In the genomic region with DNA sequence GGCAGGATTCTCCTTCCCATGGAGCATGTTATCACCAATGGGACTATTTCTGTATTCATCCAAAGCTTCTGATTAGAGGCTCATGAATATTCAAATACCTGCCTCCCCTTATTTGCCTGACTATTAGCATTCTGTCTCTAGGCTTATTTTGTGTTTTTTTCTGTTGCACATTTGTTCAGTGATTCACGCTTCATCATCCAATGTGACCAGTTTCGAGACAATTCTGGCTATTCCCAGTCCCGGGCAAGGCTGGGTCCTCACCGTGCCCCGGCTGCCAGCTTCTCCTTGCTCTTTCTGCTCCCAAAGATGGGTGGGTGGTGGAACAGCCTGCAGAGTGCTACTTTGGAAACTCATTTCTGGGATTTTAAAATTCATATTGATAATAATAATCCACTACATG, we compare ENCODE assay signal across 23 cellular contexts.
DNase-seq lines count a peak whose midpoint lies in the region; TF ChIP-seq lines count a peak whose summit lies in the region.
"Had no signal": no experiment of that assay in that cellular context is flagged by ENCODE, and none has a peak within 500 bp of the region (broad histone marks: within the 10 kb centered on the region; RNA-seq: fewer than 3 reads in every experiment).

No MANE protein-coding gene starts in this region.

- H3K4me2 ChIP-seq in mammary epithelial cell (ENCODE audit: insufficient read depth, low read depth, low read length): no peak overlapping the region
- H3K4me2 ChIP-seq: neural progenitor cell had no signal

- no peak overlapping the region for H3K9ac ChIP-seq in mammary epithelial cell (ENCODE audit: insufficient read depth, low read length)
- H3K9ac ChIP-seq: neural progenitor cell had no signal

- H3K9me3 ChIP-seq in mammary epithelial cell (replicated peaks; ENCODE audit: insufficient read depth, low read length) (peaks cover 7% of the 10 kb centered on the region), breast epithelium (peaks cover 0 to 11% of the 10 kb centered on the region in 2 donors)
- H3K9me3 ChIP-seq: Peyer's patch, psoas muscle, thyroid gland, vagina had no signal

- in situ Hi-C loops in mammary epithelial cell (cut with MboI; ENCODE audit: low sequenced_read_pairs in 2 of 2): no loop called here

- no TSS peak for BruUV-seq in mammary epithelial cell (replicated peaks; lab: Mats Ljungman, UMichigan)

- intact Hi-C loops in mammary epithelial cell (cut with micrococcal nuclease) (no loop called here), breast epithelium (cut with DNase I; ENCODE audit: low total_unique reads) (loop anchor here (5.0 kb wide), 1 partner anchor 332 kb away; no protein-coding TSS in a partner anchor)

- no peak overlapping the region for H3K4me3 ChIP-seq in mammary epithelial cell (replicated peaks in 1 of 3; ENCODE audit: insufficient read depth in 1 of 3, low read depth in 2 of 3, low read length in 3 of 3)
- H3K4me3 ChIP-seq in breast epithelium: no peak overlapping the region
- H3K4me3 ChIP-seq: GM12878, neural progenitor cell, Peyer's patch, psoas muscle, thyroid gland, vagina had no signal

- 85% methylated on average over 5 of the region's 5 CpGs for WGBS in mammary epithelial cell (ENCODE audit: low coverage, missing lambda C conversion rate)

- TF ChIP-seq POLR2A in breast epithelium (IDR thresholded peaks at IDR 0.05): no peak

- H4K20me1 ChIP-seq in mammary epithelial cell (ENCODE audit: insufficient read depth, low read length): no peaks in the 10 kb centered on the region

- no peak overlapping the region for H2AFZ ChIP-seq in mammary epithelial cell (ENCODE audit: low read depth, low read length)
- H2AFZ ChIP-seq: neural progenitor cell had no signal

- H3K27me3 ChIP-seq in mammary epithelial cell (ENCODE audit: insufficient read depth, low read length): no peaks in the 10 kb centered on the region
- no peaks in the 10 kb centered on the region for H3K27me3 ChIP-seq in breast epithelium
- H3K27me3 ChIP-seq: neural progenitor cell, Peyer's patch, thyroid gland, vagina had no signal

- H3K36me3 ChIP-seq in mammary epithelial cell (ENCODE audit: insufficient read depth, low read length) (no peaks in the 10 kb centered on the region), breast epithelium (no peaks in the 10 kb centered on the region)
- H3K36me3 ChIP-seq: neural progenitor cell, Peyer's patch, thyroid gland, vagina had no signal

- H3K4me1 ChIP-seq in mammary epithelial cell (ENCODE audit: insufficient read depth, low read length) (no peaks in the 10 kb centered on the region), breast epithelium (no peaks in the 10 kb centered on the region)
- H3K4me1 ChIP-seq: neural progenitor cell, Peyer's patch, psoas muscle, thyroid gland, vagina had no signal

- DNase-seq in mammary epithelial cell (peak; percentile 7), breast epithelium (ENCODE audit: low spot score in 2 of 2) (no peak), caudate nucleus (lab: John Stamatoyannopoulos, UW) (peak in 44 of 61 donors; percentile 1 to 77 (median 22)), medulla oblongata (ENCODE audit: extremely low spot score) (peak; percentile 66), NCI-H1436 treated with DMSO at 0.1 percent for 48 hours (lab: John Stamatoyannopoulos, UW) (no peak), NCI-H1930 (lab: John Stamatoyannopoulos, UW) (no peak), KG1 (lab: John Stamatoyannopoulos, UW) (no peak), SKM-1 treated with dmso at 0.1 percent for 144 hours (lab: John Stamatoyannopoulos, UW; ENCODE audit: unreplicated experiment) (no peak)
- DNase-seq: activated CD4-positive, alpha-beta T cell treated with anti-CD3 and anti-CD28 coated beads, Interleukin-2, amount 50 U/mL, for 48 hours; aorta; glutamatergic neuron; Karpas-422; NCI-H187; NCI-H524 treated with DMSO at 0.1 percent for 48 hours; Peyer's patch; psoas muscle; stimulated activated naive CD8-positive, alpha-beta T cell treated with anti-CD3 and anti-CD28 coated beads, Interleukin-15, Interleukin-2, amounts not matched to agents 100 U/mL and 50 U/mL, for 24 hours; thyroid gland had no signal

- dilution Hi-C loops in mammary epithelial cell (cut with HindIII; ENCODE audit: low sequenced_read_pairs): no loop called here

- TF ChIP-seq CTCF in mammary epithelial cell (conservative IDR thresholded peaks at IDR 0.05 in 1 of 2, IDR thresholded peaks at IDR 0.05 in 1 of 2; ENCODE audit: extremely low read depth in 1 of 2, insufficient read depth in 1 of 2, low read depth in 1 of 2, low read length in 2 of 2) (no peak), breast epithelium (IDR thresholded peaks at IDR 0.05) (no peak)

- CTCF ChIA-PET in mammary epithelial cell (lab: Charles Lee; ENCODE audit: low non-redundant PET): no interaction called here

- H3K79me2 ChIP-seq in mammary epithelial cell (ENCODE audit: insufficient read depth, low read length): no peaks in the 10 kb centered on the region

- H3K27ac ChIP-seq in mammary epithelial cell (ENCODE audit: insufficient read depth, low read depth, low read length): no peak overlapping the region
- H3K27ac ChIP-seq in breast epithelium: no peak overlapping the region
- H3K27ac ChIP-seq in caudate nucleus (ENCODE audit: low read depth, low read length): peak overlapping the region; percentile 42
- H3K27ac ChIP-seq: 22Rv1, HL-60, neural progenitor cell, Peyer's patch, psoas muscle, thyroid gland, vagina had no signal

Comparison
In these comparisons a context has a peak if more than half of its experiments do, and no peak if none do; other contexts are left out.
1. DNase-seq: peak in mammary epithelial cell (single experiment), caudate nucleus (44 of 61) and medulla oblongata (single experiment); none in breast epithelium (0 of 2), NCI-H1436 treated with DMSO at 0.1 percent for 48 hours (single experiment), NCI-H1930 (0 of 2), KG1 (single experiment) and SKM-1 treated with dmso at 0.1 percent for 144 hours (single experiment).